Comparison of ENCODE assay signal across 14 cellular contexts in the genomic region with DNA sequence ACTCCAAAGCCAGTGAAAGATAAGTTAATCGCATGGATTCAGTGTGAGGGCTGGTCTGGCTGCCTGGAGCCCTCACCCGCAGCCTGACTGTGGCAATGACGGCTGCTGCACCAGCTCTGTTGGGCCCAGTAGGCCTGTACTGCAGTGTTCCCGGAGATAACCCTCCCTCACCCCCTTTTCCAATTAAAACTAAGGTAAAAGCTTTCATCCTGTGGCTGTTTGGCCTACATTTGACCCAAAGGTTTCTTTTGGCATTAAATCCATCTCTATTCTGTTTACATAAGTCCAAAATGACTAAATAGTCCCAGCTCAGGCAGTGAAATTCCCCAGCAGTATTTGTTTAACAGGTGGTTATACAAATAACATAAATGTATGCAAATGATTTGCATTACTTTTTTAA.
A peak's percentile ranks its signal among the peaks of the same experiment; 100 is the strongest.
DNase-seq lines count a peak whose midpoint lies in the region; ATAC-seq and TF ChIP-seq lines count a peak whose summit lies in the region.
"Had no signal": no experiment of that assay in that cellular context is flagged by ENCODE, and none has a peak within 500 bp of the region (broad histone marks: within the 10 kb centered on the region; RNA-seq: fewer than 3 reads in every experiment).

No MANE protein-coding gene starts in this region.

- peak overlapping the region; percentile 96 for H3K27ac Mint-ChIP-seq in memory B cell
- H3K27ac Mint-ChIP-seq: activated T-cell treated with anti-CD3 and anti-CD28 coated beads, Interleukin-2, amount 50 U/mL, for 72 hours; T-cell had no signal

- peaks cover 47% of the 10 kb centered on the region for H3K36me3 Mint-ChIP-seq in memory B cell
- H3K36me3 Mint-ChIP-seq: T-cell had no signal

- ATAC-seq in memory B cell (ENCODE audit: low read depth) (no peak), GM18519 (IDR thresholded peaks at IDR 0.05; ENCODE audit: low FRiP score, unreplicated experiment) (no peak)
- ATAC-seq: activated T-cell treated with anti-CD3 and anti-CD28 coated beads, Interleukin-2, amount 50 U/mL, for 72 hours; T-cell had no signal

- H3K9me3 Mint-ChIP-seq in memory B cell = peaks cover 3% of the 10 kb centered on the region
- H3K9me3 Mint-ChIP-seq: activated T-cell treated with anti-CD3 and anti-CD28 coated beads, Interleukin-2, amount 50 U/mL, for 72 hours; T-cell had no signal

- peaks cover 72% of the 10 kb centered on the region for H3K36me3 ChIP-seq in WERI-Rb-1

- no peaks in the 10 kb centered on the region for H3K27me3 ChIP-seq in WERI-Rb-1 (ENCODE audit: insufficient read depth, low read depth, severe bottlenecking)
- H3K27me3 ChIP-seq: testis had no signal

- TF ChIP-seq CTCF in C4-2B (conservative IDR thresholded peaks at IDR 0.05) = no peak
- no peak for TF ChIP-seq CTCF in WERI-Rb-1 (IDR thresholded peaks at IDR 0.05; ENCODE audit: low read depth, low read length)

- H3K27ac ChIP-seq in C4-2B (peak overlapping the region; percentile 72), WERI-Rb-1 (peak overlapping the region; percentile 66)
- H3K27ac ChIP-seq: testis had no signal

- H3K4me3 ChIP-seq in WERI-Rb-1 (ENCODE audit: low read depth, low read length) = no peak overlapping the region
- H3K4me3 ChIP-seq: testis had no signal

- H3K4me3 Mint-ChIP-seq in memory B cell = no peak overlapping the region
- H3K4me3 Mint-ChIP-seq: activated T-cell treated with anti-CD3 and anti-CD28 coated beads, Interleukin-2, amount 50 U/mL, for 72 hours; T-cell had no signal

- peaks cover 42% of the 10 kb centered on the region for H3K4me1 Mint-ChIP-seq in memory B cell

- no peaks in the 10 kb centered on the region for H3K27me3 Mint-ChIP-seq in memory B cell

- DNase-seq in HuH-7.5 (ENCODE audit: low spot score) = peak; percentile 25
- DNase-seq in WERI-Rb-1 = no peak
- no peak for DNase-seq in memory B cell (ENCODE audit: low spot score in 2 of 2)
- DNase-seq in cerebellum (ENCODE audit: low spot score) = no peak
- no peak for DNase-seq in NCI-H1092 (lab: John Stamatoyannopoulos, UW)
- DNase-seq in nucleus accumbens (lab: John Stamatoyannopoulos, UW) = no peak
- DNase-seq: activated T-cell treated with anti-CD3 and anti-CD28 coated beads, Interleukin-2, amount 50 U/mL, for 72 hours; amniotic stem cell; DMS79 treated with DMSO at 0.1 percent for 48 hours; OCI-M1; T-cell; testis had no signal

- peaks cover 13% of the 10 kb centered on the region for H3K9me3 ChIP-seq in WERI-Rb-1 (ENCODE audit: severe bottlenecking)
- H3K9me3 ChIP-seq: testis had no signal
